In the genomic region with DNA sequence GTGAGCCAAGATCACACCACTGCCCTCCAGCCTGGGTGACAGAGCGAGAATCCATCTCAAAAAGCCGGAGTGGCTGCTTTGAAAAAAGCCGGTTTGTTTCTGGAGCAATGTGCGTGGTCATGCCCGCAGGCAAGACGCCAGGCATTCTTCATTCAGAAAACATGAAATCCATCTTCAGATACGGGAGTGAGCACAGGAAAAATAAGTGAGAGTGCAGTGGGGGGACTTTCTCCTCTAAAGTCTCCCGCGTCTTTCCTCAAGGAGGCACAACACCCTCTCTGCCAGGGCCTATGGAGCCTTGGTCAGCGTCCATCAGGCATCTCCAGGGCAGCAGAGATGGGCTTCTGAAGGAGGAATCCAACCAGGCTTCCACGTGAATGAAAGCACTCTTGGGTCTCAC, we compare ENCODE assay signal across 18 cellular contexts.
A peak's percentile ranks its signal among the peaks of the same experiment; 100 is the strongest.
DNase-seq lines count a peak whose midpoint lies in the region; ATAC-seq and TF ChIP-seq lines count a peak whose summit lies in the region.
"Had no signal": no experiment of that assay in that cellular context is flagged by ENCODE, and none has a peak within 500 bp of the region (broad histone marks: within the 10 kb centered on the region; RNA-seq: fewer than 3 reads in every experiment).

No MANE protein-coding gene starts in this region.

- no peaks in the 10 kb centered on the region for H3K27me3 Mint-ChIP-seq in CD8-positive, alpha-beta memory T cell
- H3K27me3 Mint-ChIP-seq: B cell, progenitor cell of endocrine pancreas had no signal

- peaks cover 4% of the 10 kb centered on the region for H3K79me2 ChIP-seq in fibroblast of lung (ENCODE audit: control insufficient read depth, insufficient read depth, low read length)

- peak overlapping the region; percentile 3; the same call in 1 of the 2 replicates for H3K27ac ChIP-seq in RWPE1
- peak overlapping the region; percentile 21 for H3K27ac ChIP-seq in fibroblast of lung (ENCODE audit: insufficient read depth, low read length)
- H3K27ac ChIP-seq in thoracic aorta = peak overlapping the region; percentile 78 to 96
- no peak overlapping the region for H3K27ac ChIP-seq in A673 (ENCODE audit: low read depth, low read length, poor library complexity, severe bottlenecking)
- H3K27ac ChIP-seq in CD8-positive, alpha-beta memory T cell (ENCODE audit: low read depth, low read length) = no peak overlapping the region
- H3K27ac ChIP-seq: upper lobe of left lung had no signal

- no peak overlapping the region for H2AFZ ChIP-seq in fibroblast of lung (ENCODE audit: low read length)

- H3K27me3 ChIP-seq in fibroblast of lung (ENCODE audit: control insufficient read depth, insufficient read depth, low read length) (no peaks in the 10 kb centered on the region), thoracic aorta (replicated peaks; ENCODE audit: insufficient read depth) (no peaks in the 10 kb centered on the region), A673 (replicated peaks; ENCODE audit: insufficient read depth, low read depth, low read length, poor library complexity) (no peaks in the 10 kb centered on the region)
- no peaks in the 10 kb centered on the region for H3K27me3 ChIP-seq in CD8-positive, alpha-beta memory T cell (ENCODE audit: insufficient read depth, low read length, poor library complexity, severe bottlenecking)
- H3K27me3 ChIP-seq: upper lobe of left lung had no signal

- H3K36me3 ChIP-seq in fibroblast of lung (ENCODE audit: control insufficient read depth, insufficient read depth, low read length) = peaks cover 8% of the 10 kb centered on the region
- H3K36me3 ChIP-seq in thoracic aorta = peaks cover 60% of the 10 kb centered on the region
- no peaks in the 10 kb centered on the region for H3K36me3 ChIP-seq in A673 (ENCODE audit: insufficient read depth, low read length, poor library complexity, severe bottlenecking)
- H3K36me3 ChIP-seq in CD8-positive, alpha-beta memory T cell (ENCODE audit: insufficient read depth, low read length) = peaks cover 10% of the 10 kb centered on the region

- no peak for DNase-seq in RWPE1 (ENCODE audit: low spot score)
- DNase-seq in fibroblast of lung (ENCODE audit: low read depth in 2 of 2) = peak; percentile 19 to 36
- DNase-seq in medulla oblongata (ENCODE audit: extremely low spot score) = peak; percentile 52
- DNase-seq in thoracic aorta (ENCODE audit: low spot score) = peak; percentile 33
- DNase-seq in A673 (ENCODE audit: low spot score) = no peak
- DNase-seq in glomerular visceral epithelial cell (ENCODE audit: extremely low spot score) = no peak
- no peak for DNase-seq in stimulated activated CD4-positive, alpha-beta T cell treated with anti-CD3 and anti-CD28 coated beads, Interleukin-15, amount 100 ng/mL, for 24 hours
- no peak for DNase-seq in CD8-positive, alpha-beta memory T cell
- DNase-seq: activated effector memory CD4-positive, alpha-beta T cell treated with anti-CD3 and anti-CD28 coated beads, Interleukin-2, amount 50 U/mL, for 16 hours; DMS 273 treated with DMSO at 0.1 percent for 48 hours; effector memory CD4-positive, alpha-beta T cell; kidney; NCI-H146; NCI-H446 treated with DMSO at 0.1 percent for 48 hours; OCI-M1; upper lobe of left lung had no signal

- BruUV-seq in A673 (replicated peaks; lab: Mats Ljungman, UMichigan) = no TSS peak

- CTCF ChIA-PET in RWPE1 (lab: Yijun Ruan, JAX) = interaction anchor here (0.7 kb wide), 1 partner anchor 93 kb away, joined by 3 read pairs; the partner anchor contains the start of gene CREB3L2
- CTCF ChIA-PET in A673 (lab: Charles Lee) = no interaction called here
- CTCF ChIA-PET in CD8-positive, alpha-beta memory T cell (lab: Charles Lee) = interaction anchor here (10.2 kb wide), 1 partner anchor 97 kb away, joined by 303 read pairs; the partner anchor contains the start of gene CREB3L2

- no peaks in the 10 kb centered on the region for H3K9me3 Mint-ChIP-seq in CD8-positive, alpha-beta memory T cell

- H3K4me1 Mint-ChIP-seq in CD8-positive, alpha-beta memory T cell = no peaks in the 10 kb centered on the region
- H3K4me1 Mint-ChIP-seq: B cell had no signal

- TF ChIP-seq CTCF in RWPE1 (conservative IDR thresholded peaks at IDR 0.05; ENCODE audit: low read depth) (no peak), fibroblast of lung (conservative IDR thresholded peaks at IDR 0.05 in 1 of 2, IDR thresholded peaks at IDR 0.05 in 1 of 2; ENCODE audit: low read depth in 1 of 2, low read length in 2 of 2) (no peak), thoracic aorta (IDR thresholded peaks at IDR 0.05) (no peak), A673 (conservative IDR thresholded peaks at IDR 0.05; ENCODE audit: low read depth, low read length) (no peak)

- H3K4me3 ChIP-seq in fibroblast of lung (replicated peaks in 1 of 4; ENCODE audit: control extremely low read depth in 1 of 4, insufficient read depth in 1 of 4, low read depth in 3 of 4, low read length in 4 of 4) = no peak overlapping the region
- H3K4me3 ChIP-seq in thoracic aorta = peak overlapping the region; percentile 45
- no peak overlapping the region for H3K4me3 ChIP-seq in A673 (ENCODE audit: low read depth, low read length, poor library complexity, severe bottlenecking)
- no peak overlapping the region for H3K4me3 ChIP-seq in CD8-positive, alpha-beta memory T cell (ENCODE audit: low read length)
- H3K4me3 ChIP-seq: upper lobe of left lung had no signal

- H3K4me3 Mint-ChIP-seq in CD8-positive, alpha-beta memory T cell = no peak overlapping the region
- H3K4me3 Mint-ChIP-seq: B cell had no signal

- H3K27ac Mint-ChIP-seq in CD8-positive, alpha-beta memory T cell = peak overlapping the region in 1 of 8 donors; percentile 4
- H3K27ac Mint-ChIP-seq: B cell had no signal

- H3K9me3 ChIP-seq in fibroblast of lung (ENCODE audit: control insufficient read depth, insufficient read depth, low read depth, low read length) (no peaks in the 10 kb centered on the region), thoracic aorta (no peaks in the 10 kb centered on the region), A673 (ENCODE audit: low read depth, low read length, poor library complexity, severe bottlenecking) (no peaks in the 10 kb centered on the region)
- H3K9me3 ChIP-seq in CD8-positive, alpha-beta memory T cell (ENCODE audit: low read length) = no peaks in the 10 kb centered on the region
- H3K9me3 ChIP-seq: upper lobe of left lung had no signal

- H4K20me1 ChIP-seq in fibroblast of lung (ENCODE audit: control insufficient read depth, extremely low read depth, insufficient read depth, low read length) = no peaks in the 10 kb centered on the region

- H3K9ac ChIP-seq in fibroblast of lung (ENCODE audit: insufficient read depth, low read length) = no peak overlapping the region

- no peaks in the 10 kb centered on the region for H3K4me1 ChIP-seq in fibroblast of lung (ENCODE audit: control insufficient read depth, extremely low read depth, insufficient read depth, low read length)
- peaks cover 11 to 32% of the 10 kb centered on the region in 2 donors for H3K4me1 ChIP-seq in thoracic aorta (ENCODE audit: control insufficient read depth in 1 of 2, low read depth in 2 of 2)
- H3K4me1 ChIP-seq in A673 (ENCODE audit: insufficient read depth, low read length, poor library complexity, severe bottlenecking) = no peaks in the 10 kb centered on the region
- H3K4me1 ChIP-seq in CD8-positive, alpha-beta memory T cell (ENCODE audit: insufficient read depth, low read length) = no peaks in the 10 kb centered on the region
- H3K4me1 ChIP-seq: upper lobe of left lung had no signal

- POLR2A ChIA-PET in RWPE1 (lab: Yijun Ruan, JAX; ENCODE audit: low non-redundant PET) (no interaction called here), A673 (lab: Charles Lee; ENCODE audit: low non-redundant PET) (no interaction called here)
- POLR2A ChIA-PET in CD8-positive, alpha-beta memory T cell (lab: Charles Lee) = no interaction called here

- no peak overlapping the region for H3K4me2 ChIP-seq in fibroblast of lung (ENCODE audit: extremely low read depth, insufficient read depth, low read length)

- H3K36me3 Mint-ChIP-seq in CD8-positive, alpha-beta memory T cell = peaks cover 8 to 84% (median 18%) of the 10 kb centered on the region in 3 donors

- ATAC-seq in thoracic aorta (ENCODE audit: insufficient number of reproducible peaks, low FRiP score, low read depth) = peak; percentile 7

- intact Hi-C loops in A673 (cut with micrococcal nuclease; ENCODE audit: unreplicated experiment) = loop anchor here (10.0 kb wide), 1 partner anchor 256 kb away; no protein-coding TSS in a partner anchor

Comparison
In these comparisons a context has a peak if more than half of its experiments do, and no peak if none do; other contexts are left out.
1. DNase-seq: peak in fibroblast of lung (2 of 2), medulla oblongata (single experiment) and thoracic aorta (single experiment); none in RWPE1 (single experiment), A673 (single experiment), glomerular visceral epithelial cell (single experiment), stimulated activated CD4-positive, alpha-beta T cell treated with anti-CD3 and anti-CD28 coated beads, Interleukin-15, amount 100 ng/mL, for 24 hours (single experiment) and CD8-positive, alpha-beta memory T cell (0 of 5).
2. H3K27ac ChIP-seq: peak in RWPE1 (single experiment), fibroblast of lung (single experiment) and thoracic aorta (2 of 2); none in A673 (single experiment) and CD8-positive, alpha-beta memory T cell (single experiment).